ENCODE assay signal across 15 cellular contexts in the genomic region with DNA sequence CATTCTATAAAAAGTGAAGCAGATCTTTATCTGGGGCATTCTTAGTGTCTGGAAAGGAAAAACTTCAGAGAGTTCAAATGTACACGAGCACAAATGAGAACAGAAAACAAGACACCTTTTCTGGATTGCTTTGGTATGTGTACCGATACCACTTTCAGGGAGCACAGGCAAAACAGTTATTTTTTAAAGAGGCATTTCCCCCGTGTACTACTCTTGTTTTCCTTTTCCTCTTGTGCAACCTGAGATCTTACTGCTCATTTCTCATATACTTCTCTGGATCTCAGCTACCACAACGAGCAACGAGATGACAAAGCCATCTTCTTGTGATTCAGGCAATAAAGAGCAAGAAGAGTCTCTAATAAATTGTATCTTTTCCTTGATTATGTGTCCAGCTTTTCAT.
DNase-seq lines count a peak whose midpoint lies in the region; ATAC-seq and TF ChIP-seq lines count a peak whose summit lies in the region.
"Had no signal": no experiment of that assay in that cellular context is flagged by ENCODE, and none has a peak within 500 bp of the region (broad histone marks: within the 10 kb centered on the region; RNA-seq: fewer than 3 reads in every experiment).

No MANE protein-coding gene starts in this region.

- intact Hi-C loops in left cardiac atrium (cut with DNase I), result loop anchor here in 1 of 2 donors (5.0 kb wide), 1 partner anchor 53 kb away; no protein-coding TSS in a partner anchor

- peaks cover 94% of the 10 kb centered on the region for H3K4me1 Mint-ChIP-seq in activated naive CD4-positive, alpha-beta T cell treated with anti-CD3 and anti-CD28 coated beads, Interleukin-2, amount 50 U/mL, for 24 hours

- no peak overlapping the region for H3K4me3 Mint-ChIP-seq in activated naive CD4-positive, alpha-beta T cell treated with anti-CD3 and anti-CD28 coated beads, Interleukin-2, amount 50 U/mL, for 24 hours
- H3K4me3 Mint-ChIP-seq: activated B cell treated with CpG ODN at 0.5 μM for 24 hours had no signal

- H3K27ac Mint-ChIP-seq in activated naive CD4-positive, alpha-beta T cell treated with anti-CD3 and anti-CD28 coated beads, Interleukin-2, amount 50 U/mL, for 24 hours, result peak overlapping the region; percentile 66
- H3K27ac Mint-ChIP-seq: activated B cell treated with CpG ODN at 0.5 μM for 24 hours had no signal

- peaks cover 3% of the 10 kb centered on the region for H3K36me3 Mint-ChIP-seq in activated naive CD4-positive, alpha-beta T cell treated with anti-CD3 and anti-CD28 coated beads, Interleukin-2, amount 50 U/mL, for 24 hours

- no peak overlapping the region for H3K9ac ChIP-seq in adipocyte (ENCODE audit: low read length)

- H3K4me1 ChIP-seq in adipocyte (ENCODE audit: control insufficient read depth, insufficient read depth, low read length) (peaks cover 12% of the 10 kb centered on the region), neutrophil (ENCODE audit: control insufficient read depth in 1 of 2, insufficient read depth in 1 of 2, low read depth in 1 of 2, low read length in 1 of 2) (peaks cover 50 to 58% of the 10 kb centered on the region in 2 experiments)

- no peak overlapping the region for H3K4me3 ChIP-seq in adipocyte (ENCODE audit: low read length)
- no peak overlapping the region for H3K4me3 ChIP-seq in neutrophil (ENCODE audit: low read depth in 1 of 2, low read length in 1 of 2)
- H3K4me3 ChIP-seq: body of pancreas had no signal

- no peak for TF ChIP-seq CTCF in neutrophil (IDR thresholded peaks at IDR 0.05)

- peak overlapping the region; percentile 52 for H3K27ac ChIP-seq in neutrophil
- H3K27ac ChIP-seq: body of pancreas had no signal

- no peaks in the 10 kb centered on the region for H3K36me3 ChIP-seq in adipocyte (ENCODE audit: control insufficient read depth, insufficient read depth, low read length, severe bottlenecking)
- no peaks in the 10 kb centered on the region for H3K36me3 ChIP-seq in neutrophil

- ATAC-seq in GM21723 (IDR thresholded peaks at IDR 0.05; ENCODE audit: unreplicated experiment), result peak; percentile 53
- ATAC-seq in left cardiac atrium, result no peak
- ATAC-seq: body of pancreas, sciatic nerve had no signal

- DNase-seq in activated naive CD4-positive, alpha-beta T cell treated with anti-CD3 and anti-CD28 coated beads, Interleukin-2, amount 50 U/mL, for 16 hours, result no peak
- DNase-seq in adipocyte (ENCODE audit: low read depth), result peak; percentile 5
- no peak for DNase-seq in left cardiac atrium
- no peak for DNase-seq in stimulated activated CD4-positive, alpha-beta T cell treated with anti-CD3 and anti-CD28 coated beads, Interleukin-2, amount 100 ng/mL, for 48 hours
- DNase-seq in NCI-H2029 (lab: John Stamatoyannopoulos, UW), result no peak
- DNase-seq: activated B cell treated with CpG ODN at 0.5 μM for 24 hours; activated CD8-positive, alpha-beta memory T cell treated with anti-CD3 and anti-CD28 coated beads for 24 hours; body of pancreas; hippocampal formation; left colon; occipital lobe had no signal

- H3K27me3 ChIP-seq in adipocyte (replicated peaks; ENCODE audit: control insufficient read depth, insufficient read depth, low read length) (no peaks in the 10 kb centered on the region), neutrophil (no peaks in the 10 kb centered on the region)
- H3K27me3 ChIP-seq: body of pancreas had no signal

- no peaks in the 10 kb centered on the region for H3K9me3 Mint-ChIP-seq in activated naive CD4-positive, alpha-beta T cell treated with anti-CD3 and anti-CD28 coated beads, Interleukin-2, amount 50 U/mL, for 24 hours
- H3K9me3 Mint-ChIP-seq: activated B cell treated with CpG ODN at 0.5 μM for 24 hours had no signal

- H3K27me3 Mint-ChIP-seq in activated naive CD4-positive, alpha-beta T cell treated with anti-CD3 and anti-CD28 coated beads, Interleukin-2, amount 50 U/mL, for 24 hours, result no peaks in the 10 kb centered on the region
- H3K27me3 Mint-ChIP-seq: activated B cell treated with CpG ODN at 0.5 μM for 24 hours had no signal

- H3K9me3 ChIP-seq in adipocyte (ENCODE audit: control insufficient read depth, low read length) (no peaks in the 10 kb centered on the region), neutrophil (no peaks in the 10 kb centered on the region)
- H3K9me3 ChIP-seq: body of pancreas had no signal
